Comparison of ENCODE assay signal across 23 cellular contexts in genomic region chr1:228497206-228497605, GRCh38.
"Had no signal": no experiment of that assay in that cellular context is flagged by ENCODE, and none has a peak within 500 bp of the region (broad histone marks: within the 10 kb centered on the region; RNA-seq: fewer than 3 reads in every experiment).

No MANE protein-coding gene starts in this region.

- H3K9me3 ChIP-seq: SJSA1 had no signal

- H3K27me3 ChIP-seq: brain microvascular endothelial cell, SJSA1 had no signal

- H3K36me3 ChIP-seq: cardiac muscle cell had no signal

- H3K4me3 ChIP-seq: cardiac muscle cell, SJSA1 had no signal

- H3K4me3 Mint-ChIP-seq: activated CD8-positive, alpha-beta T cell treated with anti-CD3 and anti-CD28 coated beads, Interleukin-2, amount 10 ng/mL, durations not matched to agents 7 days and 5 days; activated T-cell treated with anti-CD3 and anti-CD28 coated beads, Interleukin-2, amount 50 U/mL, for 72 hours had no signal

- DNase-seq: activated CD4-positive, alpha-beta T cell treated with anti-CD3 and anti-CD28 coated beads for 4 hours; activated CD4-positive, alpha-beta T cell treated with anti-CD3 and anti-CD28 coated beads, Interleukin-2, amount 50 U/mL, for 4 hours; activated CD8-positive, alpha-beta T cell treated with anti-CD3 and anti-CD28 coated beads, Interleukin-2, amount 10 ng/mL, durations not matched to agents 7 days and 5 days; activated naive CD4-positive, alpha-beta T cell; activated T-cell treated with anti-CD3 and anti-CD28 coated beads, Interleukin-2, amount 50 U/mL, for 72 hours; brain microvascular endothelial cell; IMR-90; KBM-7; NCI-H1048; NCI-H146; NCI-H187 treated with DMSO at 0.1 percent for 48 hours; NCI-H2081 treated with DMSO at 0.1 percent for 48 hours; NCI-H446; NCI-H524; PC-3; SHP77; SW 1271 had no signal

- H3K9me3 Mint-ChIP-seq: activated naive CD4-positive, alpha-beta T cell treated with anti-CD3 and anti-CD28 coated beads, Interleukin-2, amount 50 U/mL, for 72 hours; activated T-cell treated with anti-CD3 and anti-CD28 coated beads, Interleukin-2, amount 50 U/mL, for 72 hours; activated T-helper 2 cell treated with anti-CD3 and anti-CD28 coated beads, Interferon-gamma antibody, Interleukin-2, Interleukin-4, amounts not matched to agents 10 μg/mL and 5 μg/mL and 100 μg/mL, durations not matched to agents 14 hours and 24 hours and 36 hours had no signal

- H3K27ac ChIP-seq: brain microvascular endothelial cell, cardiac muscle cell, SJSA1 had no signal

- ATAC-seq: activated CD4-positive, CD25-positive, alpha-beta regulatory T cell treated with anti-CD3 and anti-CD28 coated beads, Interleukin-2, amount 50 U/mL, for 24 hours; activated CD8-positive, alpha-beta T cell treated with anti-CD3 and anti-CD28 coated beads, Interleukin-2, amount 10 ng/mL, durations not matched to agents 7 days and 5 days; activated naive CD4-positive, alpha-beta T cell treated with anti-CD3 and anti-CD28 coated beads, Interleukin-2, amount 50 U/mL, for 72 hours; activated T-cell treated with anti-CD3 and anti-CD28 coated beads, Interleukin-2, amount 50 U/mL, for 72 hours; PC-3; SK-N-SH treated with all-trans-retinoic acid at 6 μM for 48 hours had no signal

- H3K27ac Mint-ChIP-seq: activated CD8-positive, alpha-beta T cell treated with anti-CD3 and anti-CD28 coated beads, Interleukin-2, amount 10 ng/mL, durations not matched to agents 7 days and 5 days; activated T-cell treated with anti-CD3 and anti-CD28 coated beads, Interleukin-2, amount 50 U/mL, for 72 hours; activated T-helper 2 cell treated with anti-CD3 and anti-CD28 coated beads, Interferon-gamma antibody, Interleukin-2, Interleukin-4, amounts not matched to agents 10 μg/mL and 5 μg/mL and 100 μg/mL, durations not matched to agents 14 hours and 24 hours and 36 hours had no signal
